ENCODE assay signal across 8 cellular contexts in the genomic region with DNA sequence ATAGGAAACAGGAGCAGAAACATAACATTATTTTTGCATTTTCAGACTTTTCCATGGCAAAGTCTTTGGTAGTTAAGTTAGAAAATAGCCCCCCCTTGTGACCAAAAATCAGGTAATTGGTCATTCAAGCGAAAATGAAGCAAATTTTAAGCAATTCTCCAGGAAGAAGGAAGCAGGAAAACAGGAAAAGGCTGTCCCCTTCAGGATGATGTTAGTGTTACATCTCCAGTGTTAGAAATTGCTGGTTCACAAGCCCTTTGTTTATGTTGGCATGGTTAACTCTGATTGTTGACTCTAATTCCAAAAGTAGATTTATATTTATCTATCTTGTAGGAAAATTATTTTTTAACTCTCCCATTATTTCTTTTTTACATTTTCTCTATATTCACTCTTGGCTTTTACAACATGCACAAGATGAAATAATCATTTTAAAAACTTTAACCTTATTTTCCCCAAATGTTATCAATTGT. TPM values are rescaled to one million over a fixed set of nuclear protein-coding genes. Genes with fewer than 3 reads are reported as not detected.
DNase-seq lines count a peak whose midpoint lies in the region; ATAC-seq and TF ChIP-seq lines count a peak whose summit lies in the region.

No MANE protein-coding gene starts in this region.

- CTCF ChIA-PET in BJ (lab: Yijun Ruan, JAX): interaction anchor here (0.6 to 4.2 kb wide), 15 partner anchors 9 to 738 kb away, joined by 3 to 31 read pairs (median 4); no protein-coding TSS in a partner anchor
- CTCF ChIA-PET in HEK293T (lab: Yijun Ruan, JAX): interaction anchor here (0.7 to 1.6 kb wide), 7 partner anchors 11 to 300 kb away, joined by 3 to 8 read pairs (median 4); no protein-coding TSS in a partner anchor

- 0 to 5% (median 0%) methylated on average over 1 of the region's 1 CpG for WGBS in spleen, 5 donors

- peak; percentile 87 for TF ChIP-seq CTCF in BJ (IDR thresholded peaks at IDR 0.05; ENCODE audit: insufficient read depth, low read depth, low read length)
- TF ChIP-seq CTCF in astrocyte of the cerebellum (IDR thresholded peaks at IDR 0.05; ENCODE audit: low read depth, low read length, missing control alignments): peak; percentile 95
- TF ChIP-seq CTCF in spleen (IDR thresholded peaks at IDR 0.05 in 8 of 11, conservative IDR thresholded peaks at IDR 0.05 in 3 of 11): peak; percentile 40 to 84 (median 66)

- no peak overlapping the region for H3K27ac ChIP-seq in spleen

- no peaks in the 10 kb centered on the region for H3K4me1 ChIP-seq in spleen

- ATAC-seq in HG03135 (IDR thresholded peaks at IDR 0.05; ENCODE audit: unreplicated experiment): no peak

- DNase-seq in BJ (ENCODE audit: low read depth): peak; percentile 68
- peak; percentile 63 for DNase-seq in HEK293T (ENCODE audit: extremely low spot score)
- peak; percentile 78 for DNase-seq in NCI-H446 treated with DMSO at 0.1 percent for 48 hours (lab: John Stamatoyannopoulos, UW)
- peak; percentile 83 for DNase-seq in astrocyte of the cerebellum (ENCODE audit: low read depth)
- DNase-seq in iPS DF 19.7 (ENCODE audit: low read depth, low spot score): peak; percentile 74
- no peak for DNase-seq in spleen
- DNase-seq in occipital lobe (lab: John Stamatoyannopoulos, UW): no peak

- POLR2A ChIA-PET in BJ (lab: Charles Lee) (no interaction called here), HEK293T (lab: Yijun Ruan, JAX) (no interaction called here)

- no peak overlapping the region for H3K4me3 ChIP-seq in BJ (ENCODE audit: low read depth, low read length)
- H3K4me3 ChIP-seq in astrocyte of the cerebellum (ENCODE audit: low read depth, low read length): no peak overlapping the region
- H3K4me3 ChIP-seq in spleen: no peak overlapping the region

- H3K36me3 ChIP-seq in BJ (ENCODE audit: control insufficient read depth, insufficient read depth, low read length) (no peaks in the 10 kb centered on the region), spleen (no peaks in the 10 kb centered on the region)

- TF ChIP-seq POLR2A in spleen (IDR thresholded peaks at IDR 0.05): no peak

- no peaks in the 10 kb centered on the region for H3K9me3 ChIP-seq in spleen

- H3K27me3 ChIP-seq in BJ (ENCODE audit: control insufficient read depth, insufficient read depth, low read length) (no peaks in the 10 kb centered on the region), spleen (replicated peaks in 1 of 7) (no peaks in the 10 kb centered on the region)

- intact Hi-C loops in spleen (cut with DNase I; ENCODE audit: low total_unique reads): loop anchor here (10.0 kb wide), 2 partner anchors 200 to 320 kb away; a partner anchor contains a TSS

- in situ Hi-C loops in astrocyte of the cerebellum (cut with HindIII; ENCODE audit: low sequenced_read_pairs): no loop called here

TF ChIP-seq in HEK293T, 16 proteins besides CTCF, POLR2A, EP300 and RAD21:
- TF ChIP-seq HDGF (IDR thresholded peaks at IDR 0.05; ENCODE audit: borderline replicate concordance): no peak
- TF ChIP-seq LEF1 (IDR thresholded peaks at IDR 0.05; ENCODE audit: borderline replicate concordance): no peak
- TF ChIP-seq FOXK2 (IDR thresholded peaks at IDR 0.05): no peak
- TF ChIP-seq FOXA1 (IDR thresholded peaks at IDR 0.05): no peak
- TF ChIP-seq SP1 (IDR thresholded peaks at IDR 0.05): no peak
- TF ChIP-seq ZNF384 (IDR thresholded peaks at IDR 0.05): no peak
- TF ChIP-seq, protein P1, sequence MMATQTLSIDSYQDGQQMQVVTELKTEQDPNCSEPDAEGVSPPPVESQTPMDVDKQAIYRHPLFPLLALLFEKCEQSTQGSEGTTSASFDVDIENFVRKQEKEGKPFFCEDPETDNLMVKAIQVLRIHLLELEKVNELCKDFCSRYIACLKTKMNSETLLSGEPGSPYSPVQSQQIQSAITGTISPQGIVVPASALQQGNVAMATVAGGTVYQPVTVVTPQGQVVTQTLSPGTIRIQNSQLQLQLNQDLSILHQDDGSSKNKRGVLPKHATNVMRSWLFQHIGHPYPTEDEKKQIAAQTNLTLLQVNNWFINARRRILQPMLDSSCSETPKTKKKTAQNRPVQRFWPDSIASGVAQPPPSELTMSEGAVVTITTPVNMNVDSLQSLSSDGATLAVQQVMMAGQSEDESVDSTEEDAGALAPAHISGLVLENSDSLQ (IDR thresholded peaks at IDR 0.05): no peak
- TF ChIP-seq SUZ12 (IDR thresholded peaks at IDR 0.05): no peak
- no peak for TF ChIP-seq BHLHE40 (IDR thresholded peaks at IDR 0.05; ENCODE audit: borderline replicate concordance)
- TF ChIP-seq FOXM1 (IDR thresholded peaks at IDR 0.05; ENCODE audit: borderline replicate concordance): no peak
- no peak for TF ChIP-seq CTBP1 (IDR thresholded peaks at IDR 0.05; ENCODE audit: borderline replicate concordance)
- TF ChIP-seq ARNT (IDR thresholded peaks at IDR 0.05): no peak
- TF ChIP-seq TARDBP (IDR thresholded peaks at IDR 0.05): no peak
- no peak for TF ChIP-seq NFRKB (IDR thresholded peaks at IDR 0.05)
- TF ChIP-seq ELF4 (IDR thresholded peaks at IDR 0.05): no peak
- TF ChIP-seq L3MBTL2 (conservative IDR thresholded peaks at IDR 0.05): no peak

RNA-seq across cellular contexts. Expression of a gene that starts 18.8 kb away (rescaled TPM):
- polyA plus RNA-seq in BJ (2011; rRNA removed) (4.9 and 10.5 TPM in 2 replicates), spleen (1 to 10 TPM in 1 of 3 donors, under 1 TPM in 2; 0.49 to 2.3 (median 0.52) TPM)
- polyA minus RNA-seq in BJ (2011; rRNA and poly(A)+ RNA removed): 5.9 and 7.8 TPM in 2 replicates
- total RNA-seq in spleen (10 to 100 TPM in 1 of 7 donors, 1 to 10 TPM in 6; 5.4 to 10.8 (median 6.7) TPM), occipital lobe (88.0 TPM)

Comparison
In these comparisons a context has a peak if more than half of its experiments do, and no peak if none do; other contexts are left out.
1. DNase-seq: peak in BJ (single experiment), HEK293T (single experiment), NCI-H446 treated with DMSO at 0.1 percent for 48 hours (single experiment), astrocyte of the cerebellum (single experiment) and iPS DF 19.7 (single experiment); none in spleen (single experiment) and occipital lobe (single experiment).
2. Peak in every context shown above with its lines, with median percentiles within 50 percentile points of each other: CTCF ChIP-seq.